ENCODE assay signal across 8 cellular contexts in the genomic region with DNA sequence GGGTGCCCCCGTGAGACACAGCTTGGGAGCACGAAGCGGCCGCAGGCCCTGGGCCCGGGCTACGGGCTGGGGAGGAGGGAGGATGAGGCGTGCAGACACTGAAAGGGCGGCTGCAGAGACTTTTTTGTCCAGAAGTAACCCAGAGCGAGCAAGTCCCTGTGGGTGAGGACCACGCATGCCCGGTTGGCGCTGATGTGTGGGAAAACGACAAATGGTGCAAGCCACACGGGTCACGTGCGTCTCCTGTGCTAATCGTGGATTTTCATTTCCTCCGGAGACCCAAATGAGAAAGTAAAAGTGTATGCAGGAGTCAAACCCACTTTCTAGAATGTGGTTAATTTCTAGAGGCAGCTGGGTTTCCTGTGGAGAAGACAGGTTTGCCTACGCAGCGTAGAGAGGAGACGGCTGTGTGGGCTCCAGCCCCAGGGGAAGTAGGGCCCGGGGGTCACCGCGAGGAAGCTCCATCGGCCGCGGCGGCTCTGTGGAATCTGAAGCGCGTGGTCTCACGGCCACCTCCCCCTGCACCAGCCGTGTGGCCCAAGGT. TPM values are rescaled to one million over a fixed set of nuclear protein-coding genes. Genes with fewer than 3 reads are reported as not detected.
DNase-seq lines count a peak whose midpoint lies in the region; ATAC-seq, FAIRE-seq and TF ChIP-seq lines count a peak whose summit lies in the region.

No MANE protein-coding gene starts in this region.

- no peak for FAIRE-seq in HepG2 (lab: Jason Lieb, UNC)

- peak in 2 of 3 donors; percentile 65 to 78 for DNase-seq in right lobe of liver
- no peak for DNase-seq in HepG2 (ENCODE audit: low spot score)
- peak; percentile 64 for DNase-seq in activated T-cell treated with anti-CD3 and anti-CD28 coated beads, Interleukin-2, amount 50 U/mL, for 1 hour
- peak; percentile 75 for DNase-seq in naive B cell
- no peak for DNase-seq in HK-2 (ENCODE audit: unreplicated experiment)
- no peak for DNase-seq in GOT3 (lab: John Stamatoyannopoulos, UW)
- DNase-seq in Calu3 = no peak

- H3K36me3 ChIP-seq in right lobe of liver (no peaks in the 10 kb centered on the region), HepG2 (replicated peaks in 1 of 2; ENCODE audit: control insufficient read depth in 1 of 2, insufficient read depth in 2 of 2, low read length in 2 of 2) (no peaks in the 10 kb centered on the region)

- 78% methylated on average over 18 of the region's 32 CpGs for WGBS in right lobe of liver (ENCODE audit: insufficient coverage, low coverage, low lambda C conversion rate, missing lambda C conversion rate)
- 30% methylated on average over 32 of the region's 32 CpGs for WGBS in HepG2 (ENCODE audit: low lambda C conversion rate)

- H4K20me1 ChIP-seq in HepG2 (ENCODE audit: insufficient read depth, low read length) = no peaks in the 10 kb centered on the region

- H3K4me3 Mint-ChIP-seq in naive B cell = peak overlapping the region; percentile 82 to 94 (median 91)
- H3K4me3 Mint-ChIP-seq in Calu3 (ENCODE audit: low read depth, unreplicated experiment) = no peak overlapping the region

- H3K4me2 ChIP-seq in HepG2 (ENCODE audit: low read depth, low read length) = no peak overlapping the region

- H3K4me1 Mint-ChIP-seq in naive B cell = peaks cover 18 to 25% (median 22%) of the 10 kb centered on the region in 3 donors
- H3K4me1 Mint-ChIP-seq in Calu3 (ENCODE audit: low read depth, unreplicated experiment) = no peaks in the 10 kb centered on the region

- no peaks in the 10 kb centered on the region for H3K9me3 Mint-ChIP-seq in naive B cell
- no peaks in the 10 kb centered on the region for H3K9me3 Mint-ChIP-seq in Calu3 (ENCODE audit: low read depth, unreplicated experiment)

- H3K27me3 Mint-ChIP-seq in naive B cell (peaks cover 0 to 8% (median 0%) of the 10 kb centered on the region in 3 donors), Calu3 (ENCODE audit: unreplicated experiment) (peaks cover 51% of the 10 kb centered on the region)

- H3K27ac Mint-ChIP-seq in naive B cell (peak overlapping the region; percentile 87 to 97 (median 91)), Calu3 (ENCODE audit: unreplicated experiment) (no peak overlapping the region)

- H3K9me3 ChIP-seq in right lobe of liver = no peaks in the 10 kb centered on the region
- H3K9me3 ChIP-seq in HepG2 (ENCODE audit: low read length) = no peaks in the 10 kb centered on the region

- no peaks in the 10 kb centered on the region for H3K27me3 ChIP-seq in right lobe of liver
- peaks cover 41 to 90% of the 10 kb centered on the region in 2 experiments for H3K27me3 ChIP-seq in HepG2 (ENCODE audit: control insufficient read depth in 1 of 2, insufficient read depth in 2 of 2, low read length in 2 of 2)

- no peak for TF ChIP-seq RAD21 in HepG2 (CRISPR knock-in tag; IDR thresholded peaks at IDR 0.05)

- POLR2A ChIA-PET in HepG2 (lab: Yijun Ruan, JAX) = no interaction called here

- intact Hi-C loops in right lobe of liver (cut with DNase I) (no loop called here), HepG2 (cut with micrococcal nuclease; ENCODE audit: unreplicated experiment) (no loop called here), Calu3 (cut with micrococcal nuclease; ENCODE audit: unreplicated experiment) (no loop called here)

- no peak overlapping the region for H3K9ac ChIP-seq in HepG2 (ENCODE audit: insufficient read depth, low read depth, low read length)

- in situ Hi-C loops in HepG2 (cut with HindIII; ENCODE audit: extremely low pct_ligation_motif_present, low pct_unique_long_range_greater_than_20kb) = no loop called here

- TF ChIP-seq CTCF in right lobe of liver (IDR thresholded peaks at IDR 0.05) = no peak
- no peak for TF ChIP-seq CTCF in HepG2 (CRISPR knock-in tag; IDR thresholded peaks at IDR 0.05)
- no peak for TF ChIP-seq CTCF in Calu3 (IDR thresholded peaks at IDR 0.05; ENCODE audit: unreplicated experiment)

- H3K36me3 Mint-ChIP-seq in naive B cell = no peaks in the 10 kb centered on the region
- H3K36me3 Mint-ChIP-seq in Calu3 (ENCODE audit: insufficient read depth, unreplicated experiment) = no peaks in the 10 kb centered on the region

- no peak overlapping the region for H2AFZ ChIP-seq in HepG2 (ENCODE audit: low read length)

- no TSS peak for BruUV-seq in HepG2 (replicated peaks; lab: Mats Ljungman, UMichigan)
- no TSS peak for BruUV-seq in Calu3 (replicated peaks; lab: Mats Ljungman, UMichigan)

- TF ChIP-seq EP300 in HepG2 (IDR thresholded peaks at IDR 0.05; ENCODE audit: low read depth in 2 of 2, low read length in 2 of 2) (no peak), HepG2 (CRISPR knock-in tag; IDR thresholded peaks at IDR 0.05; ENCODE audit: borderline replicate concordance) (no peak)

- no peak overlapping the region for H3K4me3 ChIP-seq in right lobe of liver
- no peak overlapping the region for H3K4me3 ChIP-seq in HepG2 (replicated peaks in 1 of 3; ENCODE audit: insufficient read depth in 1 of 3, low read depth in 2 of 3, low read length in 3 of 3)

- ATAC-seq in right lobe of liver (peak; percentile 38 to 69 (median 48)), HepG2 (no peak), HG03565 (IDR thresholded peaks at IDR 0.05; ENCODE audit: unreplicated experiment) (peak; percentile 90), naive B cell (ENCODE audit: low read depth in 2 of 2) (peak; percentile 86 to 89)

- CTCF ChIA-PET in HepG2 (lab: Yijun Ruan, JAX; ENCODE audit: low intra/inter-chr PET ratio, low total read pairs) (no interaction called here), Calu3 (lab: Charles Lee) (no interaction called here)

- no peak for TF ChIP-seq POLR2A in right lobe of liver (IDR thresholded peaks at IDR 0.05)
- no peak for TF ChIP-seq POLR2A in HepG2 (IDR thresholded peaks at IDR 0.05; ENCODE audit: insufficient read depth in 1 of 2, low read depth in 2 of 2, low read length in 2 of 2)

- H3K79me2 ChIP-seq in HepG2 (ENCODE audit: insufficient read depth, low read length) = no peaks in the 10 kb centered on the region

- H3K27ac ChIP-seq in right lobe of liver = no peak overlapping the region
- no peak overlapping the region for H3K27ac ChIP-seq in HepG2 (ENCODE audit: extremely low read length, insufficient read depth, low read length)

- H3K4me1 ChIP-seq in right lobe of liver (peaks cover 0 to 7% (median 2%) of the 10 kb centered on the region in 4 donors), HepG2 (ENCODE audit: insufficient read depth, low read length) (no peaks in the 10 kb centered on the region)

TF ChIP-seq in HepG2, 621 proteins besides CTCF, POLR2A, EP300 and RAD21 (continues in another document):
- TF ChIP-seq ZFAT (CRISPR knock-in tag; conservative IDR thresholded peaks at IDR 0.05) = no peak

RNA-seq across cellular contexts. Expression of gene DLL1, which starts 19.0 kb away (rescaled TPM):
- total RNA-seq in right lobe of liver (1 to 10 TPM; 2.0 to 9.6 (median 3.4) TPM), HepG2 (2016; rRNA removed; fragmentation: Illumina TruSeq; extraction: Trizol) (not detected in 2 replicates), Calu3 (2022) (0.12 and 0.14 TPM in 2 replicates)
- total RNA-seq in HepG2 (2016; cell fraction: cytosol; rRNA removed; fragmentation: Illumina TruSeq; extraction: Trizol; ENCODE audit: low read depth) = not detected in 2 replicates
- total RNA-seq in HepG2 (2016; cell fraction: insoluble cytoplasmic fraction; rRNA removed; fragmentation: Illumina TruSeq; extraction: Trizol) = not detected in 2 replicates
- not detected in 2 replicates for total RNA-seq in HepG2 (2016; cell fraction: membrane; rRNA removed; fragmentation: Illumina TruSeq; extraction: Trizol)
- not detected in 2 replicates for total RNA-seq in HepG2 (2016; cell fraction: nucleus; rRNA removed; fragmentation: Illumina TruSeq; extraction: Trizol)
- polyA plus RNA-seq in HepG2 (2011; rRNA removed) (not detected in 2 replicates), naive B cell (ENCODE audit: low read depth in 6 of 6) (1 to 10 TPM in 2 of 6 donors, under 1 TPM in 2, not detected in 2; 0.19 to 1.4 (median 0.98) TPM)
- not detected in 2 replicates for polyA plus RNA-seq in HepG2 (2011; cell fraction: cytosol; rRNA removed)
- 0.10 TPM in 2 replicates for polyA plus RNA-seq in HepG2 (2011; cell fraction: nucleus; rRNA removed)
- polyA plus RNA-seq in HepG2 (2012) = not detected in 2 replicates
- not detected in 2 replicates for polyA plus RNA-seq in HepG2 (2016; cell fraction: cytosol; fragmentation: Illumina TruSeq; extraction: Trizol; ENCODE audit: low read depth)
- polyA plus RNA-seq in HepG2 (2016; cell fraction: insoluble cytoplasmic fraction; fragmentation: Illumina TruSeq; extraction: Trizol; ENCODE audit: low read depth) = not detected in 2 replicates
- polyA plus RNA-seq in HepG2 (2016; cell fraction: membrane; fragmentation: Illumina TruSeq; extraction: Trizol; ENCODE audit: low read depth) = not detected in 2 replicates
- not detected in 2 replicates for polyA plus RNA-seq in HepG2 (2016; cell fraction: nucleus; fragmentation: Illumina TruSeq; extraction: Trizol; ENCODE audit: insufficient read depth, low read depth)
- not detected in 2 replicates for polyA minus RNA-seq in HepG2 (2011; rRNA and poly(A)+ RNA removed; ENCODE audit: low replicate concordance)
- polyA minus RNA-seq in HepG2 (2011; cell fraction: cytosol; rRNA and poly(A)+ RNA removed) = not detected in 2 replicates
- not detected in 2 replicates for polyA minus RNA-seq in HepG2 (2011; cell fraction: nucleus; rRNA and poly(A)+ RNA removed)

RNA-seq across cellular contexts. Expression of gene FAM120B, which starts 34.7 kb away (rescaled TPM):
- 10 to 100 TPM in 5 of 6 experiments, 1 to 10 TPM in 1; 9.5 to 15.7 (median 13.1) TPM for total RNA-seq in right lobe of liver
- 10.7 and 18.3 TPM in 2 replicates for total RNA-seq in HepG2 (2016; rRNA removed; fragmentation: Illumina TruSeq; extraction: Trizol)
- 14.5 and 14.8 TPM in 2 replicates for total RNA-seq in HepG2 (2016; cell fraction: cytosol; rRNA removed; fragmentation: Illumina TruSeq; extraction: Trizol; ENCODE audit: low read depth)
- 10.1 and 18.3 TPM in 2 replicates for total RNA-seq in HepG2 (2016; cell fraction: insoluble cytoplasmic fraction; rRNA removed; fragmentation: Illumina TruSeq; extraction: Trizol)
- total RNA-seq in HepG2 (2016; cell fraction: membrane; rRNA removed; fragmentation: Illumina TruSeq; extraction: Trizol) = 18.9 and 22.2 TPM in 2 replicates
- total RNA-seq in HepG2 (2016; cell fraction: nucleus; rRNA removed; fragmentation: Illumina TruSeq; extraction: Trizol) = 16.8 and 19.1 TPM in 2 replicates
- 9.2 and 10.8 TPM in 2 replicates for polyA plus RNA-seq in HepG2 (2011; rRNA removed)
- polyA plus RNA-seq in HepG2 (2011; cell fraction: cytosol; rRNA removed) = 6.1 and 6.8 TPM in 2 replicates
- polyA plus RNA-seq in HepG2 (2011; cell fraction: nucleus; rRNA removed) = 11.2 and 14.9 TPM in 2 replicates
- polyA plus RNA-seq in HepG2 (2012) = 10.6 and 12.8 TPM in 2 replicates
- 1.4 and 1.6 TPM in 2 replicates for polyA plus RNA-seq in HepG2 (2016; cell fraction: cytosol; fragmentation: Illumina TruSeq; extraction: Trizol; ENCODE audit: low read depth)
- 21.6 TPM in 2 replicates for polyA plus RNA-seq in HepG2 (2016; cell fraction: insoluble cytoplasmic fraction; fragmentation: Illumina TruSeq; extraction: Trizol; ENCODE audit: low read depth)
- polyA plus RNA-seq in HepG2 (2016; cell fraction: membrane; fragmentation: Illumina TruSeq; extraction: Trizol; ENCODE audit: low read depth) = 2.6 and 3.5 TPM in 2 replicates
- polyA plus RNA-seq in HepG2 (2016; cell fraction: nucleus; fragmentation: Illumina TruSeq; extraction: Trizol; ENCODE audit: insufficient read depth, low read depth) = 17.9 and 21.0 TPM in 2 replicates
- 18.9 and 22.3 TPM in 2 replicates for polyA minus RNA-seq in HepG2 (2011; rRNA and poly(A)+ RNA removed; ENCODE audit: low replicate concordance)
- 8.3 and 10.0 TPM in 2 replicates for polyA minus RNA-seq in HepG2 (2011; cell fraction: cytosol; rRNA and poly(A)+ RNA removed)
- polyA minus RNA-seq in HepG2 (2011; cell fraction: nucleus; rRNA and poly(A)+ RNA removed) = 39.7 and 55.7 TPM in 2 replicates
- polyA plus RNA-seq in naive B cell (ENCODE audit: low read depth in 6 of 6) = 10 to 100 TPM in 5 of 6 donors, 1 to 10 TPM in 1; 8.3 to 35.2 (median 27.5) TPM
- total RNA-seq in Calu3 (2022) = 13.2 and 13.9 TPM in 2 replicates

Comparison
In these comparisons a context has a peak if more than half of its experiments do, and no peak if none do; other contexts are left out.
1. DNase-seq: peak in right lobe of liver (2 of 3), activated T-cell treated with anti-CD3 and anti-CD28 coated beads, Interleukin-2, amount 50 U/mL, for 1 hour (single experiment) and naive B cell (single experiment); none in HepG2 (single experiment), HK-2 (single experiment), GOT3 (single experiment) and Calu3 (single experiment).